In the genomic region with DNA sequence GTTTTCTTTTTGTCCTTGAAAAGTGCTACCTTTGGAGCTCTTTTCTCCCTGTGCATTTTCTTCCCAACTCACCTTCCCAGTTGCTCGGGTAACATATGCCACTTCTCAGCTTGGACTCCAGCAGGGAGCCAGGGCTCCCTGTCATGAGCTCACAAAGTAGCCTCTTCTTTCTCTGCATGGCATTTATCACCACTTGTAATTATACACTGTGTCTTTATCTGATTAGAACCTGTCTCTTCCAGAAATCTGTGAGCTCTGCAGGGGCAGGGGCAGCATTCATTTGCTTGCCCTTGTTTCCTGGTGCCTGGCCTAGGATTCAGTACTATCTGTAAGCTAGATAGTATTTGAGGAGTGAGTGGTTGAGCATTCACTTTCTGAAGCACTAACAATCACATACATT, we compare ENCODE assay signal across 18 cellular contexts.
DNase-seq lines count a peak whose midpoint lies in the region; TF ChIP-seq lines count a peak whose summit lies in the region.
"Had no signal": no experiment of that assay in that cellular context is flagged by ENCODE, and none has a peak within 500 bp of the region (broad histone marks: within the 10 kb centered on the region; RNA-seq: fewer than 3 reads in every experiment).

No MANE protein-coding gene starts in this region.

- H3K36me3 Mint-ChIP-seq in neural progenitor cell: no peaks in the 10 kb centered on the region
- H3K36me3 Mint-ChIP-seq: CD8-positive, alpha-beta memory T cell had no signal

- no peak overlapping the region for H3K9ac ChIP-seq in neural progenitor cell
- H3K9ac ChIP-seq: SK-N-SH had no signal

- peaks cover 10% of the 10 kb centered on the region for H3F3A ChIP-seq in neural progenitor cell (ENCODE audit: low read depth)

- H3K36me3 ChIP-seq in neural progenitor cell: no peaks in the 10 kb centered on the region

- DNase-seq in NCI-H2171 treated with DMSO at 0.1 percent for 48 hours (lab: John Stamatoyannopoulos, UW) (peak; percentile 60), NCI-H2171 (lab: John Stamatoyannopoulos, UW) (no peak), NCI-H1417 treated with DMSO at 0.1 percent for 48 hours (lab: John Stamatoyannopoulos, UW) (peak; percentile 72), NCI-H345 (lab: John Stamatoyannopoulos, UW) (peak; percentile 17), neural progenitor cell (ENCODE audit: low spot score) (peak; percentile 30), OCI-M2 (lab: John Stamatoyannopoulos, UW; ENCODE audit: unreplicated experiment) (no peak), hypothalamus (lab: John Stamatoyannopoulos, UW) (no peak)
- DNase-seq: C1 segment of cervical spinal cord; CD8-positive, alpha-beta memory T cell; HFFc6; KG1; NCI-H1436; NCI-H2029 treated with DMSO at 0.1 percent for 48 hours; NCI-H510A treated with DMSO at 0.1 percent for 48 hours; OCI-M1; SHP77; SK-N-SH had no signal

- H4K20me1 ChIP-seq in neural progenitor cell (ENCODE audit: low read depth): no peaks in the 10 kb centered on the region

- H3K27ac ChIP-seq in neural progenitor cell: no peak overlapping the region

- H3K9me3 Mint-ChIP-seq in neural progenitor cell: no peaks in the 10 kb centered on the region
- H3K9me3 Mint-ChIP-seq: T-helper 2 cell treated with Interferon-gamma antibody and Interleukin-4, amounts not matched to agents 5 μg/mL and 100 μg/mL, for 36 hours had no signal

- H3K9me3 ChIP-seq in neural progenitor cell (ENCODE audit: low read depth): no peaks in the 10 kb centered on the region
- H3K9me3 ChIP-seq: SK-N-SH had no signal

- peaks cover 20% of the 10 kb centered on the region for H3K4me1 Mint-ChIP-seq in neural progenitor cell
- H3K4me1 Mint-ChIP-seq: CD8-positive, alpha-beta memory T cell had no signal

- no peaks in the 10 kb centered on the region for H3K79me2 ChIP-seq in neural progenitor cell (ENCODE audit: low read depth)

- peak overlapping the region; percentile 49 for H3K4me2 ChIP-seq in neural progenitor cell
- H3K4me2 ChIP-seq: SK-N-SH had no signal

- H3K4me3 ChIP-seq in neural progenitor cell: no peak overlapping the region

- no peak overlapping the region for H3K4me3 Mint-ChIP-seq in neural progenitor cell
- H3K4me3 Mint-ChIP-seq: CD8-positive, alpha-beta memory T cell; HFFc6; T-helper 2 cell treated with Interferon-gamma antibody and Interleukin-4, amounts not matched to agents 5 μg/mL and 100 μg/mL, for 36 hours had no signal

- H3K4me1 ChIP-seq in neural progenitor cell: peaks cover 14% of the 10 kb centered on the region

- no peak overlapping the region for H2AFZ ChIP-seq in neural progenitor cell (replicated peaks)

- H3K27ac Mint-ChIP-seq in neural progenitor cell: no peak overlapping the region
- H3K27ac Mint-ChIP-seq: CD8-positive, alpha-beta memory T cell; HFFc6; T-helper 2 cell treated with Interferon-gamma antibody and Interleukin-4, amounts not matched to agents 5 μg/mL and 100 μg/mL, for 36 hours had no signal

- H3K27me3 Mint-ChIP-seq in neural progenitor cell (ENCODE audit: insufficient read depth, low read depth): peaks cover 2% of the 10 kb centered on the region

- no peaks in the 10 kb centered on the region for H3K27me3 ChIP-seq in neural progenitor cell

- no peak for TF ChIP-seq CTCF in neural progenitor cell (IDR thresholded peaks at IDR 0.05)

Comparison
In these comparisons a context has a peak if more than half of its experiments do, and no peak if none do; other contexts are left out.
1. DNase-seq: peak in NCI-H2171 treated with DMSO at 0.1 percent for 48 hours (single experiment), NCI-H1417 treated with DMSO at 0.1 percent for 48 hours (single experiment), NCI-H345 (single experiment) and neural progenitor cell (single experiment); none in NCI-H2171 (single experiment), OCI-M2 (single experiment) and hypothalamus (0 of 51).